12 cellular contexts compared by ENCODE assay signal in the genomic region with DNA sequence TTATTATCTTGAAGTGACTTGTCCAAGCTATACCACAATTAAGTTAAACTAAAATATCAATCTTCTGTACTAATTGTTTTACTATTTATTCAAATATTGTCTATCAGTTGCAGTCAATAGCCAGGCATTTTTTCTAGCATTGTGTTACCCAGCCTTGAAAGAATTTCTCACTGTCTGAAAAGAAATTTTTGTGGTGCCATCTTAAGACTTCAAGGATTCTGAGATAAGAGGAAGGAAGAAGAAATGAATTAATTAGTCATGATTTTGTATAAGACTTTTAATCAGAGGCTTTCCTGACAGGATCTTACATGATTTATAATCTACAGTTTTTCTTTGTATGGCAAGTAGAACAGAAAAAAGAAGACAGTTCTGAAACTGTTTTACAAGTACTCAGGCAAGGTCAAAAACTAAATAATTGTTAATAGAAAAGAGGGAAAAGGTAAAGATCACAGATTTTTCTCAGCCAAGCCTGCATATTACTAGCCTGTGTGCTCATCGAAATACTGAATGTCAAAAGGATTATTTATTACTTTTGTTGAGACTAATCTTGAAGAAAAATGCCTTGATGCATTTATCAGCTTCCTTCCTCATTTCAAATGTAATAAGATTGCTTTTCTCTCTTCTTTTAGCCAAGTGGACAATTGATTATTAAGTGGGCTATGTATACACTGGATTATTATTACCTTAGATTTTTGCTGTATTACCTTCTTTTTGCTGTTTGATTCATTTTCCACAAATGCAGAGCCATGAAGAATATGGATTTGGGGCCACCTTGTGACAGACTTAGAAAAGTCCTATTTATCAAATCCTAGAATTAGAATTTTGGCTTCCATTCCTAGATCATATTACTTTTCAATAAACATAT. TPM values are rescaled to one million over a fixed set of nuclear protein-coding genes. Genes with fewer than 3 reads are reported as not detected.
A peak's percentile ranks its signal among the peaks of the same experiment; 100 is the strongest.
DNase-seq lines count a peak whose midpoint lies in the region; ATAC-seq, FAIRE-seq and TF ChIP-seq lines count a peak whose summit lies in the region.
"Had no signal": no experiment of that assay in that cellular context is flagged by ENCODE, and none has a peak within 500 bp of the region (broad histone marks: within the 10 kb centered on the region; RNA-seq: fewer than 3 reads in every experiment).

No MANE protein-coding gene starts in this region.

- H3K36me3 Mint-ChIP-seq in immature natural killer cell = no peaks in the 10 kb centered on the region

- whole genome bisulfite sequencing in K562 (ENCODE audit: insufficient coverage, low coverage, missing lambda C conversion rate) = 0% methylated on average over 1 of the region's 1 CpG

- peaks cover 0 to 11% (median 2%) of the 10 kb centered on the region in 6 donors for H3K9me3 Mint-ChIP-seq in immature natural killer cell

- H3K27me3 Mint-ChIP-seq in immature natural killer cell (ENCODE audit: low read depth in 3 of 3) = peaks cover 0 to 5% (median 2%) of the 10 kb centered on the region in 3 donors

- H2AFZ ChIP-seq in K562 (ENCODE audit: low read depth, low read length) = no peak overlapping the region

- H3K9me3 ChIP-seq in K562 (replicated peaks; ENCODE audit: control insufficient read depth, insufficient read depth, low read depth, low read length) = no peaks in the 10 kb centered on the region
- H3K9me3 ChIP-seq: sigmoid colon had no signal

- POLR2A ChIA-PET in K562 (lab: Yijun Ruan, JAX) = no interaction called here

- in situ Hi-C loops in K562 (cut with MboI) = no loop called here

- intact Hi-C loops in K562 (cut with micrococcal nuclease) = loop anchor here (1.0 to 5.0 kb wide), 5 partner anchors 54 to 260 kb away; partner anchors contain the start of genes CXCL1 and CXCL3

- no peak for TF ChIP-seq EP300 in K562 (IDR thresholded peaks at IDR 0.05; ENCODE audit: low read length)

- TF ChIP-seq RAD21 in K562 (CRISPR knock-in tag; conservative IDR thresholded peaks at IDR 0.05 in 1 of 2, IDR thresholded peaks at IDR 0.05 in 1 of 2) = peak; percentile 61 to 76

- no peak for ATAC-seq in K562
- no peak for ATAC-seq in GM21619 (IDR thresholded peaks at IDR 0.05; ENCODE audit: unreplicated experiment)
- ATAC-seq in GM21423 (IDR thresholded peaks at IDR 0.05; ENCODE audit: unreplicated experiment) = no peak

- no peaks in the 10 kb centered on the region for H3K9me1 ChIP-seq in K562 (ENCODE audit: control insufficient read depth, insufficient read depth, low read length)

- H3K36me3 ChIP-seq in K562 (ENCODE audit: control insufficient read depth, insufficient read depth, low read length) = no peaks in the 10 kb centered on the region
- H3K36me3 ChIP-seq: sigmoid colon had no signal

- no peaks in the 10 kb centered on the region for H3K79me2 ChIP-seq in K562 (ENCODE audit: control insufficient read depth, insufficient read depth, low read length)

- no peak for TF ChIP-seq POLR2A in K562 (conservative IDR thresholded peaks at IDR 0.05)

- no TSS peak for BruUV-seq in K562 (replicated peaks; lab: Mats Ljungman, UMichigan)

- H3K4me1 Mint-ChIP-seq in immature natural killer cell = no peaks in the 10 kb centered on the region

- no peak overlapping the region for H3K4me3 ChIP-seq in K562
- H3K4me3 ChIP-seq: sigmoid colon had no signal

- no peaks in the 10 kb centered on the region for H4K20me1 ChIP-seq in K562 (replicated peaks; ENCODE audit: control insufficient read depth, insufficient read depth, low read length)

- DNase-seq in DMS53 (lab: John Stamatoyannopoulos, UW) (peak; percentile 63), LHCN-M2 (ENCODE audit: low read depth) (peak; percentile 62), K562 (ENCODE audit: extremely low read depth in 1 of 4, low spot score in 3 of 4) (peak in 1 of 4 experiments; percentile 36), myocyte (ENCODE audit: low read depth) (peak; percentile 56), NCI-H2171 (lab: John Stamatoyannopoulos, UW) (no peak), immature natural killer cell (no peak)
- DNase-seq: hippocampal formation, SIG-M5, sigmoid colon had no signal

- no peak overlapping the region for H3K4me2 ChIP-seq in K562 (ENCODE audit: insufficient read depth, low read length)

- H3K4me1 ChIP-seq in K562 (replicated peaks in 1 of 2; ENCODE audit: control insufficient read depth in 2 of 2, insufficient read depth in 2 of 2, low read length in 2 of 2) = no peaks in the 10 kb centered on the region; a peak in 1 of 5 replicates

- H3K27ac ChIP-seq in K562 (ENCODE audit: extremely low read depth, low read depth, low read length) = no peak overlapping the region
- H3K27ac ChIP-seq: sigmoid colon had no signal

- CTCF ChIA-PET in K562 (lab: Yijun Ruan, JAX; ENCODE audit: low intra/inter-chr PET ratio) = interaction anchor here (1.8 kb wide), 1 partner anchor 260 kb away, joined by 8 read pairs; no protein-coding TSS in a partner anchor

- no peak overlapping the region for H3K4me3 Mint-ChIP-seq in immature natural killer cell

- no peak overlapping the region for H3K9ac ChIP-seq in K562 (ENCODE audit: insufficient read depth in 1 of 2, low read depth in 2 of 2, low read length in 2 of 2)

- peak in 1 of 3 experiments; percentile 58; a peak in 3 of 6 replicates for TF ChIP-seq CTCF in K562 (IDR thresholded peaks at IDR 0.05 in 2 of 3, conservative IDR thresholded peaks at IDR 0.05 in 1 of 3; ENCODE audit: insufficient read depth in 2 of 3, low read depth in 1 of 3, low read length in 3 of 3)

- no peak overlapping the region for H3K27ac Mint-ChIP-seq in immature natural killer cell

- FAIRE-seq in K562 (lab: Jason Lieb, UNC) = no peak
- FAIRE-seq: GM18507 had no signal

- H3K27me3 ChIP-seq in K562 (ENCODE audit: control insufficient read depth in 2 of 2, insufficient read depth in 2 of 2, low read length in 2 of 2) = no peaks in the 10 kb centered on the region
- H3K27me3 ChIP-seq: sigmoid colon had no signal

RNA-seq across cellular contexts. Expression of gene CXCL1, which starts 53.8 kb away (rescaled TPM):
- total RNA-seq in LHCN-M2 (2014; rRNA removed) (2.0 and 2.9 TPM in 2 replicates), K562 (2014; rRNA removed) (2.2 TPM in 1 of 2 replicates, not detected in the other), K562 (2014; rRNA removed; fragmentation: Illumina TruSeq; extraction: Trizol) (0.22 and 0.29 TPM in 2 replicates), K562 (2015; rRNA removed; fragmentation: Illumina TruSeq; extraction: Trizol) (not detected in 2 replicates), K562 (2021) (0.22 TPM in 1 of 2 replicates, not detected in the other), myocyte (0.78 and 3.6 TPM in 2 replicates)
- 21.9 TPM for polyA plus RNA-seq in LHCN-M2 (2012)
- 0.28 TPM in 1 of 2 replicates, not detected in the other for total RNA-seq in K562 (2011; cell fraction: chromatin; rRNA removed; ENCODE audit: low replicate concordance)
- 0.33 and 0.53 TPM in 2 replicates for total RNA-seq in K562 (2011; cell fraction: nucleolus; rRNA removed)
- 0.37 and 1.4 TPM in 2 replicates for total RNA-seq in K562 (2011; cell fraction: nucleoplasm; rRNA removed)
- polyA plus RNA-seq in K562 (2011; rRNA removed) (0.20 and 0.71 TPM in 2 replicates), K562 (2014; fragmentation: Illumina TruSeq; extraction: Trizol) (0.25 and 0.34 TPM in 2 replicates), K562 (2014; fragmentation: Nextera tagmentation; extraction: Ambion mirVana) (under 1 TPM in 1 of 2 experiments, not detected in 1; 0.07 TPM), K562 (2014; rRNA removed) (0.17 TPM in 1 of 2 replicates, not detected in the other), immature natural killer cell (not detected)
- 0.63 TPM in 1 of 2 replicates, not detected in the other for polyA plus RNA-seq in K562 (2011; cell fraction: cytosol; rRNA removed)
- polyA plus RNA-seq in K562 (2011; cell fraction: nucleus; rRNA removed) = 0.25 and 1.6 TPM in 2 replicates
- polyA plus RNA-seq in K562 (2012) = 0.21 and 0.42 TPM in 2 replicates
- polyA minus RNA-seq in K562 (2011; rRNA and poly(A)+ RNA removed) = 0.39 TPM in 1 of 2 replicates, not detected in the other
- polyA minus RNA-seq in K562 (2011; cell fraction: cytosol; rRNA and poly(A)+ RNA removed) = not detected in 2 replicates
- polyA minus RNA-seq in K562 (2011; cell fraction: nucleus; rRNA and poly(A)+ RNA removed) = 0.33 TPM in 1 of 2 replicates, not detected in the other
- 0.09 TPM for polyA plus RNA-seq in myocyte (2012)

RNA-seq across cellular contexts. Expression of gene PF4, which starts 58.8 kb away (rescaled TPM):
- total RNA-seq in LHCN-M2 (2014; rRNA removed) (not detected in 2 replicates), K562 (2014; rRNA removed) (not detected in 2 replicates), K562 (2014; rRNA removed; fragmentation: Illumina TruSeq; extraction: Trizol) (not detected in 2 replicates), K562 (2015; rRNA removed; fragmentation: Illumina TruSeq; extraction: Trizol) (not detected in 2 replicates), K562 (2021) (not detected in 2 replicates), myocyte (not detected in 2 replicates)
- not detected for polyA plus RNA-seq in LHCN-M2 (2012)
- total RNA-seq in K562 (2011; cell fraction: chromatin; rRNA removed; ENCODE audit: low replicate concordance) = not detected in 2 replicates
- total RNA-seq in K562 (2011; cell fraction: nucleolus; rRNA removed) = not detected in 2 replicates
- total RNA-seq in K562 (2011; cell fraction: nucleoplasm; rRNA removed) = not detected in 2 replicates
- polyA plus RNA-seq in K562 (2011; rRNA removed) (not detected in 2 replicates), K562 (2014; fragmentation: Illumina TruSeq; extraction: Trizol) (not detected in 2 replicates), K562 (2014; fragmentation: Nextera tagmentation; extraction: Ambion mirVana) (under 1 TPM in 1 of 2 experiments, not detected in 1; 0.11 TPM), K562 (2014; rRNA removed) (not detected in 2 replicates), immature natural killer cell (100 to 1,000 TPM in 1 of 3 donors, 1 to 10 TPM in 1, under 1 TPM in 1; 0.88 to 107 (median 9.4) TPM)
- polyA plus RNA-seq in K562 (2011; cell fraction: cytosol; rRNA removed) = not detected in 2 replicates
- polyA plus RNA-seq in K562 (2011; cell fraction: nucleus; rRNA removed) = not detected in 2 replicates
- polyA plus RNA-seq in K562 (2012) = not detected in 2 replicates
- polyA minus RNA-seq in K562 (2011; rRNA and poly(A)+ RNA removed) = not detected in 2 replicates
- polyA minus RNA-seq in K562 (2011; cell fraction: cytosol; rRNA and poly(A)+ RNA removed) = not detected in 2 replicates
- not detected in 2 replicates for polyA minus RNA-seq in K562 (2011; cell fraction: nucleus; rRNA and poly(A)+ RNA removed)
- not detected for polyA plus RNA-seq in myocyte (2012)

Comparison
In these comparisons a context has a peak if more than half of its experiments do, and no peak if none do; other contexts are left out.
1. DNase-seq: peak in DMS53 (single experiment), LHCN-M2 (single experiment) and myocyte (single experiment); none in NCI-H2171 (single experiment) and immature natural killer cell (0 of 3).